Comparison of ENCODE assay signal across 32 cellular contexts in genomic region chr1:159845751-159846531, GRCh38. TPM values are rescaled to one million over a fixed set of nuclear protein-coding genes. Genes with fewer than 3 reads are reported as not detected.
DNase-seq lines count a peak whose midpoint lies in the region; ATAC-seq, FAIRE-seq and TF ChIP-seq lines count a peak whose summit lies in the region.
"Had no signal": no experiment of that assay in that cellular context is flagged by ENCODE, and none has a peak within 500 bp of the region (broad histone marks: within the 10 kb centered on the region; RNA-seq: fewer than 3 reads in every experiment).

No MANE protein-coding gene starts in this region.

- ATAC-seq in T-helper 17 cell (no peak), GM18519 (IDR thresholded peaks at IDR 0.05; ENCODE audit: low FRiP score, unreplicated experiment) (no peak)
- ATAC-seq: activated CD4-positive, alpha-beta T cell treated with anti-CD3 and anti-CD28 coated beads for 36 hours; effector memory CD8-positive, alpha-beta T cell; natural killer cell; sciatic nerve had no signal

- no peak overlapping the region for H3K27ac ChIP-seq in small intestine (ENCODE audit: low read depth in 1 of 2, low read length in 1 of 2)
- no peak overlapping the region for H3K27ac ChIP-seq in vagina
- H3K27ac ChIP-seq: BLaER1, brain microvascular endothelial cell, left ventricle myocardium inferior, pancreas had no signal

- no peak for TF ChIP-seq POLR2A in vagina (IDR thresholded peaks at IDR 0.05)

- intact Hi-C loops in vagina (cut with DNase I) = no loop called here

- no peak overlapping the region for H3K4me3 ChIP-seq in epithelial cell of esophagus (ENCODE audit: low read length)
- H3K4me3 ChIP-seq in small intestine (ENCODE audit: low read depth in 1 of 2, low read length in 2 of 2) = no peak overlapping the region
- no peak overlapping the region for H3K4me3 ChIP-seq in vagina
- H3K4me3 ChIP-seq: BLaER1, left ventricle myocardium inferior, pancreas had no signal

- FAIRE-seq in small intestine (lab: Jason Lieb, UNC) = no peak
- FAIRE-seq: colon, pancreas had no signal

- peaks cover 2% of the 10 kb centered on the region for H3K36me3 Mint-ChIP-seq in T-helper 17 cell (ENCODE audit: low read depth)
- H3K36me3 Mint-ChIP-seq: natural killer cell had no signal

- H3K4me1 Mint-ChIP-seq in T-helper 17 cell = peaks cover 15% of the 10 kb centered on the region
- H3K4me1 Mint-ChIP-seq: activated CD4-positive, alpha-beta T cell treated with anti-CD3 and anti-CD28 coated beads for 36 hours had no signal

- H3K9me3 ChIP-seq in small intestine (ENCODE audit: control insufficient read depth, low read depth) (no peaks in the 10 kb centered on the region), T-helper 17 cell (ENCODE audit: control insufficient read depth, low read length, poor library complexity, severe bottlenecking) (no peaks in the 10 kb centered on the region), vagina (no peaks in the 10 kb centered on the region)
- H3K9me3 ChIP-seq: BLaER1, left ventricle myocardium inferior, pancreas, SK-N-SH had no signal

- H3K27me3 Mint-ChIP-seq in T-helper 17 cell = peaks cover 25% of the 10 kb centered on the region
- H3K27me3 Mint-ChIP-seq: activated CD4-positive, alpha-beta T cell treated with anti-CD3 and anti-CD28 coated beads for 36 hours; activated T-cell treated with anti-CD3 and anti-CD28 coated beads, Interleukin-2, amount 50 U/mL, for 24 hours; effector memory CD8-positive, alpha-beta T cell had no signal

- H3K27me3 ChIP-seq in small intestine (ENCODE audit: control insufficient read depth in 2 of 2, insufficient read depth in 2 of 2, low read length in 2 of 2) (no peaks in the 10 kb centered on the region), vagina (no peaks in the 10 kb centered on the region)
- H3K27me3 ChIP-seq: BLaER1, brain microvascular endothelial cell, pancreas had no signal

- no peaks in the 10 kb centered on the region for H3K36me3 ChIP-seq in small intestine (ENCODE audit: control insufficient read depth in 2 of 2, insufficient read depth in 2 of 2, low read length in 2 of 2)
- H3K36me3 ChIP-seq in vagina = no peaks in the 10 kb centered on the region
- H3K36me3 ChIP-seq: BLaER1, brain microvascular endothelial cell, left ventricle myocardium inferior, pancreas had no signal

- 26 to 68% (median 55%) methylated on average over 11 of the region's 11 CpGs for WGBS in small intestine, 3 donors

- peak; percentile 22 for DNase-seq in HuH-7 (ENCODE audit: low spot score)
- DNase-seq in epithelial cell of esophagus (ENCODE audit: low read depth) = peak; percentile 72
- DNase-seq in kidney tubule cell (ENCODE audit: low spot score) = peak; percentile 77
- peak; percentile 84 for DNase-seq in small intestine
- DNase-seq in T-helper 17 cell = no peak
- no peak for DNase-seq in vagina (ENCODE audit: extremely low spot score in 2 of 2)
- DNase-seq in KBM-7 = no peak
- DNase-seq: activated CD4-positive, alpha-beta T cell treated with anti-CD3 and anti-CD28 coated beads for 36 hours; activated CD8-positive, alpha-beta memory T cell treated with anti-CD3 and anti-CD28 coated beads for 24 hours; activated T-cell treated with anti-CD3 and anti-CD28 coated beads, Interleukin-2, amount 50 U/mL, for 24 hours; brain microvascular endothelial cell; COR-L47; DND-41; effector memory CD8-positive, alpha-beta T cell; H7; left ventricle myocardium inferior; midbrain; natural killer cell; NCI-H2081 treated with DMSO at 0.1 percent for 48 hours; NCI-H446; pancreas; SK-N-SH; stimulated activated CD4-positive, alpha-beta T cell treated with anti-CD3 and anti-CD28 coated beads, Interleukin-15, amount 100 ng/mL, for 24 hours had no signal

- in situ Hi-C loops in KBM-7 (cut with MboI; ENCODE audit: low pct_unique_long_range_greater_than_20kb, low sequenced_read_pairs) = no loop called here

- H3K27ac Mint-ChIP-seq in T-helper 17 cell = no peak overlapping the region
- H3K27ac Mint-ChIP-seq: activated CD4-positive, alpha-beta T cell treated with anti-CD3 and anti-CD28 coated beads for 36 hours; activated T-cell treated with anti-CD3 and anti-CD28 coated beads, Interleukin-2, amount 50 U/mL, for 24 hours; effector memory CD8-positive, alpha-beta T cell; natural killer cell had no signal

- H3K4me1 ChIP-seq in small intestine (ENCODE audit: control insufficient read depth in 2 of 2, insufficient read depth in 1 of 2, low read depth in 1 of 2, low read length in 1 of 2) = peaks cover 0 to 3% of the 10 kb centered on the region in 2 donors
- H3K4me1 ChIP-seq in vagina = peaks cover 8% of the 10 kb centered on the region
- H3K4me1 ChIP-seq: BLaER1, left ventricle myocardium inferior, pancreas had no signal

- TF ChIP-seq CTCF in epithelial cell of esophagus (IDR thresholded peaks at IDR 0.05; ENCODE audit: insufficient read depth, low read depth, low read length, missing control alignments) (peak; percentile 18), vagina (IDR thresholded peaks at IDR 0.05) (no peak)

- no peak overlapping the region for H3K4me3 Mint-ChIP-seq in T-helper 17 cell
- H3K4me3 Mint-ChIP-seq: activated CD4-positive, alpha-beta T cell treated with anti-CD3 and anti-CD28 coated beads for 36 hours; activated T-cell treated with anti-CD3 and anti-CD28 coated beads, Interleukin-2, amount 50 U/mL, for 24 hours; effector memory CD8-positive, alpha-beta T cell; natural killer cell had no signal

RNA-seq across cellular contexts. Expression of gene VSIG8, which starts 16.5 kb away (rescaled TPM):
- polyA plus RNA-seq in small intestine = under 1 TPM in 1 of 3 donors, not detected in 2; 0.19 TPM
- not detected for total RNA-seq in T-helper 17 cell
- not detected for total RNA-seq in vagina
- total RNA-seq: H7; left ventricle myocardium inferior; natural killer cell; OCI-LY7; pancreas; sciatic nerve; T-helper 2 cell treated with Interferon-gamma antibody and Interleukin-4, amounts not matched to agents 100 ng/mL and 5 ng/mL, for 36 hours; urinary bladder had no signal
- polyA plus RNA-seq: fibroblast of lung, SK-N-SH had no signal

RNA-seq across cellular contexts. Expression of gene SLAMF8, which starts 19.3 kb away (rescaled TPM):
- polyA plus RNA-seq in small intestine = 1 to 10 TPM in 2 of 3 donors, under 1 TPM in 1; 0.89 to 4.6 (median 4.4) TPM
- total RNA-seq in T-helper 17 cell (under 1 TPM in 1 of 2 donors, not detected in 1; 0.44 TPM), vagina (1.5 TPM)
- total RNA-seq: fibroblast of lung, glomerular endothelial cell, H7, OCI-LY7 had no signal
- polyA plus RNA-seq: fibroblast of lung, SK-N-SH had no signal

RNA-seq across cellular contexts. Expression of gene FCRL6, which starts 43.8 kb away (rescaled TPM):
- polyA plus RNA-seq in small intestine = under 1 TPM in 2 of 3 donors, not detected in 1; 0.40 to 0.81 TPM
- total RNA-seq in T-helper 17 cell (under 1 TPM; 0.27 to 0.81 TPM), vagina (not detected)
- total RNA-seq: activated CD4-positive, alpha-beta T cell treated with anti-CD3 and anti-CD28 coated beads for 36 hours; fibroblast of lung; glomerular endothelial cell; H7; OCI-LY7; T-helper 2 cell treated with Interferon-gamma antibody and Interleukin-4, amounts not matched to agents 100 ng/mL and 5 ng/mL, for 36 hours; urinary bladder had no signal
- polyA plus RNA-seq: fibroblast of lung, SK-N-SH had no signal

RNA-seq across cellular contexts. Expression of gene CFAP45, which starts 54.0 kb away (rescaled TPM):
- polyA plus RNA-seq in small intestine = 1 to 10 TPM in 1 of 3 donors, under 1 TPM in 1, not detected in 1; 0.36 to 1.1 TPM
- total RNA-seq in T-helper 17 cell (1 to 10 TPM; 4.6 to 6.3 TPM), vagina (not detected)

Comparison
In these comparisons a context has a peak if more than half of its experiments do, and no peak if none do; other contexts are left out.
1. DNase-seq: peak in HuH-7 (single experiment), epithelial cell of esophagus (single experiment), kidney tubule cell (single experiment) and small intestine (single experiment); none in T-helper 17 cell (0 of 3), vagina (0 of 2) and KBM-7 (single experiment).